In genomic region chr2:207692206-207693065, GRCh38 we compare ENCODE assay signal across 8 cellular contexts. TPM values are rescaled to one million over a fixed set of nuclear protein-coding genes. Genes with fewer than 3 reads are reported as not detected.
DNase-seq lines count a peak whose midpoint lies in the region; ATAC-seq and TF ChIP-seq lines count a peak whose summit lies in the region.

No MANE protein-coding gene starts in this region.

- H3K4me1 ChIP-seq in NT2/D1 (ENCODE audit: insufficient read depth, insufficient read length) (no peaks in the 10 kb centered on the region), left ventricle myocardium inferior (peaks cover 11% of the 10 kb centered on the region)

- TF ChIP-seq CTCF in left ventricle myocardium inferior (IDR thresholded peaks at IDR 0.05; ENCODE audit: borderline replicate concordance): peak; percentile 59

- no peak overlapping the region for H3K9ac ChIP-seq in NT2/D1 (ENCODE audit: insufficient read length, low read depth)

- no peak overlapping the region for H3K27ac Mint-ChIP-seq in activated T-cell treated with anti-CD3 and anti-CD28 coated beads, Interleukin-2, amount 50 U/mL, for 72 hours

- DNase-seq in AML-193 (lab: John Stamatoyannopoulos, UW) (peak; percentile 47 to 58), NT2/D1 (ENCODE audit: low read depth, low spot score) (peak; percentile 33), left ventricle myocardium inferior (no peak), DMS79 treated with DMSO at 0.1 percent for 48 hours (lab: John Stamatoyannopoulos, UW) (no peak)
- peak; percentile 46 to 47 for DNase-seq in activated T-cell treated with anti-CD3 and anti-CD28 coated beads, Interleukin-2, amount 50 U/mL, for 72 hours
- DNase-seq in stimulated activated CD4-positive, alpha-beta T cell treated with anti-CD3 and anti-CD28 coated beads, Interleukin-4, amount 100 ng/mL, for 1 hour: peak; percentile 42

- intact Hi-C loops in left ventricle myocardium inferior (cut with micrococcal nuclease): no loop called here

- H3K4me3 ChIP-seq in NT2/D1 (ENCODE audit: insufficient read length, low read depth) (no peak overlapping the region), left ventricle myocardium inferior (no peak overlapping the region)

- H3K36me3 Mint-ChIP-seq in activated T-cell treated with anti-CD3 and anti-CD28 coated beads, Interleukin-2, amount 50 U/mL, for 72 hours (ENCODE audit: insufficient read depth in 2 of 2): no peaks in the 10 kb centered on the region

- ATAC-seq in GM19351 (IDR thresholded peaks at IDR 0.05; ENCODE audit: unreplicated experiment) (peak; percentile 64), HG03139 (IDR thresholded peaks at IDR 0.05; ENCODE audit: unreplicated experiment) (no peak)
- peak; percentile 53 to 56 for ATAC-seq in activated T-cell treated with anti-CD3 and anti-CD28 coated beads, Interleukin-2, amount 50 U/mL, for 72 hours (replicated peaks in 1 of 2)

- H3K36me3 ChIP-seq in NT2/D1 (ENCODE audit: insufficient read depth, insufficient read length, low read length) (no peaks in the 10 kb centered on the region), left ventricle myocardium inferior (no peaks in the 10 kb centered on the region)

- H3K27ac ChIP-seq in left ventricle myocardium inferior (replicated peaks): peak overlapping the region; percentile 9

- peaks cover 15% of the 10 kb centered on the region for H3K4me1 Mint-ChIP-seq in activated T-cell treated with anti-CD3 and anti-CD28 coated beads, Interleukin-2, amount 50 U/mL, for 72 hours (ENCODE audit: low read depth)

- H3K27me3 ChIP-seq in NT2/D1 (ENCODE audit: insufficient read depth, insufficient read length) (no peaks in the 10 kb centered on the region), left ventricle myocardium inferior (ENCODE audit: low read depth) (no peaks in the 10 kb centered on the region)

- no peaks in the 10 kb centered on the region for H3K9me3 ChIP-seq in NT2/D1 (ENCODE audit: insufficient read depth, low read length)
- no peaks in the 10 kb centered on the region for H3K9me3 ChIP-seq in left ventricle myocardium inferior (replicated peaks)

- no peaks in the 10 kb centered on the region for H3K9me3 Mint-ChIP-seq in activated T-cell treated with anti-CD3 and anti-CD28 coated beads, Interleukin-2, amount 50 U/mL, for 72 hours

- no peak overlapping the region for H3K4me3 Mint-ChIP-seq in activated T-cell treated with anti-CD3 and anti-CD28 coated beads, Interleukin-2, amount 50 U/mL, for 72 hours

- H3K27me3 Mint-ChIP-seq in activated T-cell treated with anti-CD3 and anti-CD28 coated beads, Interleukin-2, amount 50 U/mL, for 72 hours (ENCODE audit: low read depth): no peaks in the 10 kb centered on the region

RNA-seq across cellular contexts. Expression of gene CCNYL1, which starts 19.0 kb away (rescaled TPM):
- 1 to 10 TPM; 5.1 to 7.0 TPM for total RNA-seq in activated T-cell treated with anti-CD3 and anti-CD28 coated beads, Interleukin-2, amount 50 U/mL, for 72 hours
- total RNA-seq in left ventricle myocardium inferior: 7.6 TPM

Comparison
In these comparisons a context has a peak if more than half of its experiments do, and no peak if none do; other contexts are left out.
1. DNase-seq: peak in AML-193 (2 of 2), NT2/D1 (single experiment), activated T-cell treated with anti-CD3 and anti-CD28 coated beads, Interleukin-2, amount 50 U/mL, for 72 hours (2 of 2) and stimulated activated CD4-positive, alpha-beta T cell treated with anti-CD3 and anti-CD28 coated beads, Interleukin-4, amount 100 ng/mL, for 1 hour (single experiment); none in left ventricle myocardium inferior (single experiment) and DMS79 treated with DMSO at 0.1 percent for 48 hours (single experiment).